Comparison of ENCODE assay signal across 16 cellular contexts in the genomic region with DNA sequence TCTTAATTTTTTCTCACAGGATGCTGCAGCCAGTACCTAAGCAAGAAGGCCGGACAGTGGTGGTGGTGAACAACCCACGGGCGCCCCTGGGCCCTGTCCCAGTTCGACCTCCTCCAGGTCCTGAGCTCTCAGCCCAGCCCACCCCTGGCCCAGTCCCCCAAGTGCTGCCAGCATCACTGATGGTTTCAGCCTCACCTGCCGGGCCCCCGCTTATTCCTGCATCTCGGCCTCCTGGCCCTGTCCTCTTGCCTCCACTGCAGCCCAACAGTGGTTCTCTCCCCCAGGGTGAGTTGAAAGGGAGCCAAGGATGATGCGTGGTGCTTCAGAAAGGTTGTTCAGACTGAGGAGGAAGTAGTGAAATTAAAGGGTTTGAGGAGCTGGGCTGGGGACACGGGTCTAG.
"Had no signal": no experiment of that assay in that cellular context is flagged by ENCODE, and none has a peak within 500 bp of the region (broad histone marks: within the 10 kb centered on the region; RNA-seq: fewer than 3 reads in every experiment).

No MANE protein-coding gene starts in this region.

- H3K27ac ChIP-seq: cardiac muscle cell, colonic mucosa, psoas muscle, testis had no signal

- H3K4me3 Mint-ChIP-seq: natural killer cell treated with Interleukin-12 subunit alpha and Interleukin-12 subunit beta and Interleukin-15 and Interleukin-18, amount 100 ng/mL, for 72 hours; WTC11 had no signal

- H3K9me3 ChIP-seq: colonic mucosa, psoas muscle, SK-N-SH, testis had no signal

- H3K27ac Mint-ChIP-seq: WTC11 had no signal

- H3K9me3 Mint-ChIP-seq: natural killer cell treated with Interleukin-12 subunit alpha and Interleukin-12 subunit beta and Interleukin-15 and Interleukin-18, amount 100 ng/mL, for 72 hours; WTC11 had no signal

- ATAC-seq: left lobe of liver; natural killer cell treated with Interleukin-12 subunit alpha and Interleukin-12 subunit beta and Interleukin-15 and Interleukin-18, amount 100 ng/mL, for 72 hours; psoas muscle; sciatic nerve; stimulated activated naive CD8-positive, alpha-beta T cell treated with anti-CD3 and anti-CD28 coated beads, Interleukin-15, Interleukin-2, amounts not matched to agents 100 U/mL and 50 U/mL, for 24 hours; WTC11 had no signal

- H3K27me3 Mint-ChIP-seq: natural killer cell treated with Interleukin-12 subunit alpha and Interleukin-12 subunit beta and Interleukin-15 and Interleukin-18, amount 100 ng/mL, for 72 hours had no signal

- DNase-seq: activated CD4-positive, alpha-beta T cell treated with anti-CD3 and anti-CD28 coated beads, Interleukin-2, amount 50 U/mL, for 1 hour; activated naive CD4-positive, alpha-beta T cell; activated T-cell treated with anti-CD3 and anti-CD28 coated beads, Interleukin-2, amount 50 U/mL, for 48 hours; colonic mucosa; effector CD4-positive, alpha-beta T cell; psoas muscle; SK-N-SH; stimulated activated CD4-positive, alpha-beta T cell treated with anti-CD3 and anti-CD28 coated beads, Interleukin-2, amount 100 ng/mL, for 24 hours; stimulated activated naive CD8-positive, alpha-beta T cell treated with anti-CD3 and anti-CD28 coated beads, Interleukin-15, Interleukin-2, amounts not matched to agents 100 U/mL and 50 U/mL, for 24 hours; T-helper 1 cell; testis had no signal

- H3K4me1 Mint-ChIP-seq: WTC11 had no signal

- H3K27me3 ChIP-seq: cardiac muscle cell, colonic mucosa, testis had no signal
